In genomic region chr9:136268318-136268717, GRCh38 we compare ENCODE assay signal across 10 cellular contexts. TPM values are rescaled to one million over a fixed set of nuclear protein-coding genes. Genes with fewer than 3 reads are reported as not detected.
DNase-seq lines count a peak whose midpoint lies in the region; ATAC-seq and TF ChIP-seq lines count a peak whose summit lies in the region.
"Had no signal": no experiment of that assay in that cellular context is flagged by ENCODE, and none has a peak within 500 bp of the region (broad histone marks: within the 10 kb centered on the region; RNA-seq: fewer than 3 reads in every experiment).

No MANE protein-coding gene starts in this region.

- H3K27ac ChIP-seq in endodermal cell (ENCODE audit: low read depth, low read length), result no peak overlapping the region
- H3K27ac ChIP-seq: psoas muscle had no signal

- TF ChIP-seq CTCF in endodermal cell (conservative IDR thresholded peaks at IDR 0.05), result peak; percentile 51
- peak; percentile 18 for TF ChIP-seq CTCF in retinal pigment epithelial cell (conservative IDR thresholded peaks at IDR 0.05; ENCODE audit: low read depth, low read length)

- H3K27me3 ChIP-seq in NT2/D1 (ENCODE audit: insufficient read depth, insufficient read length) (peaks cover 3% of the 10 kb centered on the region), endodermal cell (ENCODE audit: control insufficient read depth, insufficient read depth, low read length, poor library complexity, severe bottlenecking) (no peaks in the 10 kb centered on the region)

- H3K4me3 Mint-ChIP-seq in activated T-cell treated with anti-CD3 and anti-CD28 coated beads, Interleukin-2, amount 50 U/mL, for 4 hours, result peak overlapping the region; percentile 77
- peak overlapping the region; percentile 53 for H3K4me3 Mint-ChIP-seq in endodermal cell

- H3K9ac ChIP-seq in NT2/D1 (ENCODE audit: insufficient read length, low read depth) (no peak overlapping the region), endodermal cell (ENCODE audit: extremely low read depth, low read length, poor library complexity, severe bottlenecking) (no peak overlapping the region)

- H3K9me3 Mint-ChIP-seq in activated T-cell treated with anti-CD3 and anti-CD28 coated beads, Interleukin-2, amount 50 U/mL, for 4 hours, result no peaks in the 10 kb centered on the region
- no peaks in the 10 kb centered on the region for H3K9me3 Mint-ChIP-seq in endodermal cell

- DNase-seq in activated T-cell treated with anti-CD3 and anti-CD28 coated beads, Interleukin-2, amount 50 U/mL, for 4 hours, result no peak
- DNase-seq in activated T-cell treated with anti-CD3 and anti-CD28 coated beads, Interleukin-2, amount 50 U/mL, for 48 hours, result no peak
- DNase-seq in NT2/D1 (ENCODE audit: low read depth, low spot score), result peak; percentile 25
- peak; percentile 79 for DNase-seq in endodermal cell
- no peak for DNase-seq in retinal pigment epithelial cell (ENCODE audit: low read depth)
- DNase-seq in activated effector memory CD4-positive, alpha-beta T cell treated with anti-CD3 and anti-CD28 coated beads, Interleukin-2, amount 50 U/mL, for 16 hours, result no peak
- DNase-seq in CD1c-positive myeloid dendritic cell (ENCODE audit: extremely low spot score), result no peak
- no peak for DNase-seq in left colon
- DNase-seq: NCI-H1694 treated with DMSO at 0.1 percent for 48 hours, psoas muscle had no signal

- H3K36me3 Mint-ChIP-seq in activated T-cell treated with anti-CD3 and anti-CD28 coated beads, Interleukin-2, amount 50 U/mL, for 4 hours (ENCODE audit: insufficient read depth), result no peaks in the 10 kb centered on the region
- H3K36me3 Mint-ChIP-seq in endodermal cell (ENCODE audit: low read depth), result no peaks in the 10 kb centered on the region

- no peak overlapping the region for H3K27ac Mint-ChIP-seq in endodermal cell

- H3K36me3 ChIP-seq in NT2/D1 (ENCODE audit: insufficient read depth, insufficient read length, low read length) (no peaks in the 10 kb centered on the region), endodermal cell (ENCODE audit: control insufficient read depth, insufficient read depth, low read length) (no peaks in the 10 kb centered on the region)

- intact Hi-C loops in left colon (cut with DNase I, micrococcal nuclease), result no loop called here

- 42% methylated on average over 5 of the region's 6 CpGs; no CpG with 5 or more reads in 1 of the 2 experiments for WGBS in endodermal cell (ENCODE audit: insufficient coverage in 1 of 2, insufficient read length in 1 of 2), 2 experiments

- peaks cover 5% of the 10 kb centered on the region for H3K4me1 Mint-ChIP-seq in activated T-cell treated with anti-CD3 and anti-CD28 coated beads, Interleukin-2, amount 50 U/mL, for 4 hours (ENCODE audit: low read depth)
- peaks cover 10% of the 10 kb centered on the region for H3K4me1 Mint-ChIP-seq in endodermal cell

- peaks cover 22% of the 10 kb centered on the region for H3K4me1 ChIP-seq in NT2/D1 (ENCODE audit: insufficient read depth, insufficient read length)
- H3K4me1 ChIP-seq in endodermal cell (ENCODE audit: control insufficient read depth, insufficient read depth, low read length), result peaks cover 5% of the 10 kb centered on the region
- H3K4me1 ChIP-seq: psoas muscle had no signal

- no peaks in the 10 kb centered on the region for H3K27me3 Mint-ChIP-seq in activated T-cell treated with anti-CD3 and anti-CD28 coated beads, Interleukin-2, amount 50 U/mL, for 4 hours (ENCODE audit: low read depth)
- H3K27me3 Mint-ChIP-seq in endodermal cell (ENCODE audit: insufficient read depth), result no peaks in the 10 kb centered on the region

- ATAC-seq in activated T-cell treated with anti-CD3 and anti-CD28 coated beads, Interleukin-2, amount 50 U/mL, for 4 hours, result no peak
- ATAC-seq in left colon, result no peak

- H3K4me3 ChIP-seq in NT2/D1 (ENCODE audit: insufficient read length, low read depth), result no peak overlapping the region
- H3K4me3 ChIP-seq in endodermal cell (ENCODE audit: low read length), result no peak overlapping the region
- H3K4me3 ChIP-seq in retinal pigment epithelial cell (ENCODE audit: low read length), result no peak overlapping the region

- H3K9me3 ChIP-seq in NT2/D1 (ENCODE audit: insufficient read depth, low read length), result no peaks in the 10 kb centered on the region
- no peaks in the 10 kb centered on the region for H3K9me3 ChIP-seq in endodermal cell (ENCODE audit: control insufficient read depth, low read length)
- H3K9me3 ChIP-seq: psoas muscle had no signal

RNA-seq across cellular contexts. Expression of gene QSOX2, which starts 22.7 kb away (rescaled TPM):
- 10 to 100 TPM; 26.9 to 30.3 (median 27.5) TPM for total RNA-seq in activated T-cell treated with anti-CD3 and anti-CD28 coated beads, Interleukin-2, amount 50 U/mL, for 4 hours
- total RNA-seq in endodermal cell (10 to 100 TPM; 22.0 to 26.3 TPM), left colon (1 to 10 TPM; 6.1 to 7.4 TPM)
- polyA plus RNA-seq in endodermal cell (2013, experiment 1 of 2), result 29.8 TPM
- polyA plus RNA-seq in endodermal cell (2013, experiment 2 of 2), result 26.3 TPM

RNA-seq across cellular contexts. Expression of gene CCDC187, which starts 35.6 kb away (rescaled TPM):
- under 1 TPM in 1 of 3 donors, not detected in 2; 0.11 TPM for total RNA-seq in activated T-cell treated with anti-CD3 and anti-CD28 coated beads, Interleukin-2, amount 50 U/mL, for 4 hours
- total RNA-seq in endodermal cell (under 1 TPM; 0.04 to 0.09 TPM), left colon (under 1 TPM; 0.52 to 0.67 TPM)
- polyA plus RNA-seq in endodermal cell (2013, experiment 1 of 2), result 0.04 TPM
- 0.04 TPM for polyA plus RNA-seq in endodermal cell (2013, experiment 2 of 2)
- total RNA-seq: psoas muscle had no signal
- polyA plus RNA-seq: psoas muscle had no signal

RNA-seq across cellular contexts. Expression of gene GPSM1, which starts 59.0 kb away (rescaled TPM):
- 10 to 100 TPM; 12.8 to 13.6 (median 13.4) TPM for total RNA-seq in activated T-cell treated with anti-CD3 and anti-CD28 coated beads, Interleukin-2, amount 50 U/mL, for 4 hours
- 10 to 100 TPM; 37.2 to 38.6 TPM for total RNA-seq in endodermal cell
- 48.0 TPM for polyA plus RNA-seq in endodermal cell (2013, experiment 1 of 2)
- 42.4 TPM for polyA plus RNA-seq in endodermal cell (2013, experiment 2 of 2)
- total RNA-seq in left colon, result 1 to 10 TPM; 2.0 to 3.1 TPM

Comparison
In these comparisons a context has a peak if more than half of its experiments do, and no peak if none do; other contexts are left out.
1. DNase-seq: peak in NT2/D1 (single experiment) and endodermal cell (single experiment); none in activated T-cell treated with anti-CD3 and anti-CD28 coated beads, Interleukin-2, amount 50 U/mL, for 4 hours (single experiment), activated T-cell treated with anti-CD3 and anti-CD28 coated beads, Interleukin-2, amount 50 U/mL, for 48 hours (0 of 2), retinal pigment epithelial cell (single experiment), activated effector memory CD4-positive, alpha-beta T cell treated with anti-CD3 and anti-CD28 coated beads, Interleukin-2, amount 50 U/mL, for 16 hours (single experiment), CD1c-positive myeloid dendritic cell (single experiment) and left colon (0 of 2).